ENCODE assay signal across 1 cellular context in genomic region chr16:69972935-69973334, GRCh38. TPM values are rescaled to one million over a fixed set of nuclear protein-coding genes. Genes with fewer than 3 reads are reported as not detected.
"Had no signal": no experiment of that assay in that cellular context is flagged by ENCODE, and none has a peak within 500 bp of the region (broad histone marks: within the 10 kb centered on the region; RNA-seq: fewer than 3 reads in every experiment).

No MANE protein-coding gene starts in this region.

RNA-seq across cellular contexts. Expression of gene CLEC18A, which starts 21.8 kb away (rescaled TPM):
- total RNA-seq: NCI-H460 had no signal
